13 cellular contexts compared by ENCODE assay signal in genomic region chr19:9883764-9884163, GRCh38.
"Had no signal": no experiment of that assay in that cellular context is flagged by ENCODE, and none has a peak within 500 bp of the region (broad histone marks: within the 10 kb centered on the region; RNA-seq: fewer than 3 reads in every experiment).

No MANE protein-coding gene starts in this region.

- DNase-seq: activated CD4-positive, alpha-beta memory T cell treated with anti-CD3 and anti-CD28 coated beads, Interleukin-2, amount 10 ng/mL, durations not matched to agents 7 days and 5 days; activated gamma-delta T cell treated with Interleukin-2 at 50 U/mL for 16 hours; activated naive CD8-positive, alpha-beta T cell treated with anti-CD3 and anti-CD28 coated beads for 36 hours; activated T-cell treated with anti-CD3 and anti-CD28 coated beads, Interleukin-2, amount 50 U/mL, for 48 hours; lower lobe of right lung; SW 1271; trophoblast cell had no signal

- H3K27me3 ChIP-seq: breast epithelium, hepatocyte, neutrophil had no signal

- ATAC-seq: gastroesophageal sphincter; lower lobe of right lung; stimulated activated memory B cell treated with anti-CD40 and anti-IgM and Interleukin-4, amounts not matched to agents 10 μg/mL and 1 μg/mL and 100 μg/mL, for 72 hours had no signal

- H3K9me3 Mint-ChIP-seq: activated CD4-positive, alpha-beta memory T cell treated with anti-CD3 and anti-CD28 coated beads, Interleukin-2, amount 10 ng/mL, durations not matched to agents 7 days and 5 days; activated naive CD8-positive, alpha-beta T cell treated with anti-CD3 and anti-CD28 coated beads for 36 hours; stimulated activated memory B cell treated with anti-CD40 and anti-IgM and Interleukin-4, amounts not matched to agents 10 μg/mL and 1 μg/mL and 100 μg/mL, for 72 hours had no signal

- H3K4me1 ChIP-seq: breast epithelium, gastroesophageal sphincter, lower lobe of right lung had no signal

- H3K4me1 Mint-ChIP-seq: activated CD4-positive, alpha-beta memory T cell treated with anti-CD3 and anti-CD28 coated beads, Interleukin-2, amount 10 ng/mL, durations not matched to agents 7 days and 5 days; activated naive CD8-positive, alpha-beta T cell treated with anti-CD3 and anti-CD28 coated beads for 36 hours; stimulated activated memory B cell treated with anti-CD40 and anti-IgM and Interleukin-4, amounts not matched to agents 10 μg/mL and 1 μg/mL and 100 μg/mL, for 72 hours had no signal

- H3K4me2 ChIP-seq: hepatocyte had no signal

- H3K36me3 ChIP-seq: breast epithelium, gastroesophageal sphincter, lower lobe of right lung, neutrophil had no signal

- H3K79me2 ChIP-seq: hepatocyte had no signal

- H3K27me3 Mint-ChIP-seq: activated naive CD8-positive, alpha-beta T cell treated with anti-CD3 and anti-CD28 coated beads for 36 hours had no signal

- H3K27ac ChIP-seq: breast epithelium, gastroesophageal sphincter, hepatocyte, lower lobe of right lung, neutrophil had no signal

- H3K4me3 ChIP-seq: breast epithelium, gastroesophageal sphincter, hepatocyte, lower lobe of right lung had no signal

- H3K9me3 ChIP-seq: breast epithelium, gastroesophageal sphincter, lower lobe of right lung, neutrophil had no signal

- H3K4me3 Mint-ChIP-seq: activated CD4-positive, alpha-beta memory T cell treated with anti-CD3 and anti-CD28 coated beads, Interleukin-2, amount 10 ng/mL, durations not matched to agents 7 days and 5 days; activated naive CD8-positive, alpha-beta T cell treated with anti-CD3 and anti-CD28 coated beads for 36 hours; mesothelial cell of epicardium; stimulated activated memory B cell treated with anti-CD40 and anti-IgM and Interleukin-4, amounts not matched to agents 10 μg/mL and 1 μg/mL and 100 μg/mL, for 72 hours had no signal

- H3K27ac Mint-ChIP-seq: activated CD4-positive, alpha-beta memory T cell treated with anti-CD3 and anti-CD28 coated beads, Interleukin-2, amount 10 ng/mL, durations not matched to agents 7 days and 5 days; activated naive CD8-positive, alpha-beta T cell treated with anti-CD3 and anti-CD28 coated beads for 36 hours; mesothelial cell of epicardium; stimulated activated memory B cell treated with anti-CD40 and anti-IgM and Interleukin-4, amounts not matched to agents 10 μg/mL and 1 μg/mL and 100 μg/mL, for 72 hours had no signal

- H3K36me3 Mint-ChIP-seq: activated naive CD8-positive, alpha-beta T cell treated with anti-CD3 and anti-CD28 coated beads for 36 hours had no signal

- H2AFZ ChIP-seq: hepatocyte had no signal
